8 cellular contexts compared by ENCODE assay signal in the genomic region with DNA sequence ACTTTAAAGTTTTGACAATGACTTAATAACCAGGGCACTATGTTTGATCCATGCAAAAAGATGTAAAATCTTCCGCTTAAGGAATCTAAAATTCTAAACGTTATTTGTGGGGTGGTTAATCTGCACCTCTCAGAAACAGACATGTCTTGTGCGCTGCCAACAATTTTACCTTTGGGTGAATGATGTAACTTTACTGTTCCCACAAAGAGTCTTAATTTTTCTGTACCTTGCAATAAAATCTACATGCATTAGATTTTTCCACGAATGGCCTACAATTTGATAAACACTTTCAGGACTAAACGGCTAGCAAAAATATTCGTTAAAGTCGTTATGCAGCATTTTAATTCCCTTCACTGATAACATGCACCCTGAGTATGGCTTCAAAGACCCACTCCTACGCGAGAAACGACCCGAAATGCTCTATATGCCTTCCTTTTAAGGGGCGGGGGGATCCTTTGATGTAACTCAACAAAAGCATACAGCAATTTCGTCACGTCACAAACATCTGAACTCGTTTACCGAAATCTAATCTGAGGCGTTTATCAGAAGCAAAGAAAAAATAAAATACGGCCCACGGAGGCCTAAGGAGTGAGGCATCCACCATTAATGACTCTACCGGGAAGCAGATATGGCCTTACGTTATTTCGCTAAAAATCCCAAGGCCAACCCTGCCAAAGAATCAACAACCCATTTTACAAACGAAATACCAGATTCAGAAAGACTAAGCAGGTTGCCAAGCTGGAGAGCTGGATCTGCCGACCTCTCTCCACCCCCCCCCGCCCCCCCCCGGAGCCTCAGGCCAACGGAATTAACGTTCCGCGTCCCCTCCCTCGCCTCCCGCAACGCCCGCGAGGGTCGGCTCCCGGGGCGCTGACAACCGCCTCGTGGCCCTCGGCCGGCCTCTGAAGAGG. TPM values are rescaled to one million over a fixed set of nuclear protein-coding genes. Genes with fewer than 3 reads are reported as not detected.
DNase-seq lines count a peak whose midpoint lies in the region; ATAC-seq, FAIRE-seq and TF ChIP-seq lines count a peak whose summit lies in the region.

No MANE protein-coding gene starts in this region.

- peaks cover 3% of the 10 kb centered on the region for H3K36me3 Mint-ChIP-seq in activated naive CD8-positive, alpha-beta T cell

- POLR2A ChIA-PET in BJ (lab: Charles Lee) = no interaction called here

- WGBS in heart right ventricle, 2 donors = 2% methylated on average over 41 of the region's 42 CpGs

- intact Hi-C loops in heart right ventricle (cut with DNase I) = loop anchor here in 5 of 10 donors (2.0 to 10.0 kb wide), 4 partner anchors 134 to 326 kb away; partner anchors contain the start of genes SLC30A5 (in 3 of the 5) and CDK7 (in 2 of the 5)

- no peaks in the 10 kb centered on the region for H3K27me3 Mint-ChIP-seq in activated naive CD8-positive, alpha-beta T cell

- TF ChIP-seq POLR2A in H54 (IDR thresholded peaks at IDR 0.05; ENCODE audit: low read depth, low read length) = no peak

- peak overlapping the region; percentile 98 for H3K27ac Mint-ChIP-seq in activated naive CD8-positive, alpha-beta T cell

- peaks cover 47% of the 10 kb centered on the region for H3K4me1 Mint-ChIP-seq in activated naive CD8-positive, alpha-beta T cell (ENCODE audit: low read depth)

- H3K9me3 ChIP-seq in heart right ventricle = no peaks in the 10 kb centered on the region

- H3K27ac ChIP-seq in heart right ventricle = peak overlapping the region; percentile 95 to 100 (median 99)

- H3K4me3 Mint-ChIP-seq in activated naive CD8-positive, alpha-beta T cell = peak overlapping the region; percentile 97

- TF ChIP-seq CTCF in BJ (IDR thresholded peaks at IDR 0.05; ENCODE audit: insufficient read depth, low read depth, low read length) = no peak
- peak in 1 of 9 donors; percentile 7 for TF ChIP-seq CTCF in heart right ventricle (IDR thresholded peaks at IDR 0.05)
- TF ChIP-seq CTCF in retinal pigment epithelial cell (conservative IDR thresholded peaks at IDR 0.05; ENCODE audit: low read depth, low read length) = no peak

- H3K27me3 ChIP-seq in BJ (ENCODE audit: control insufficient read depth, insufficient read depth, low read length) (no peaks in the 10 kb centered on the region), heart right ventricle (no peaks in the 10 kb centered on the region)

- H3K4me3 ChIP-seq in BJ (ENCODE audit: low read depth, low read length) = peak overlapping the region; percentile 90
- H3K4me3 ChIP-seq in heart right ventricle = peak overlapping the region; percentile 52 to 87 (median 78)
- peak overlapping the region; percentile 69 for H3K4me3 ChIP-seq in retinal pigment epithelial cell (ENCODE audit: low read length)

- no peak for FAIRE-seq in H54 (lab: Jason Lieb, UNC)

- CTCF ChIA-PET in BJ (lab: Yijun Ruan, JAX) = no interaction called here

- H3K4me1 ChIP-seq in heart right ventricle = peaks cover 0 to 50% (median 31%) of the 10 kb centered on the region in 9 donors

- ATAC-seq in GM19452 (IDR thresholded peaks at IDR 0.05; ENCODE audit: unreplicated experiment) (peak; percentile 23), heart right ventricle (peak in 7 of 8 donors; percentile 2 to 68 (median 33))

- no peaks in the 10 kb centered on the region for H3K9me3 Mint-ChIP-seq in activated naive CD8-positive, alpha-beta T cell (ENCODE audit: low read depth)

- no peak for DNase-seq in BJ (ENCODE audit: low read depth)
- peak; percentile 70 for DNase-seq in NAMALWA (ENCODE audit: low spot score)
- DNase-seq in heart right ventricle = no peak
- peak; percentile 8 for DNase-seq in retinal pigment epithelial cell (ENCODE audit: low read depth)
- DNase-seq in cerebellum (ENCODE audit: low spot score) = no peak
- no peak for DNase-seq in H54 (ENCODE audit: insufficient read length, low spot score)

- H3K36me3 ChIP-seq in BJ (ENCODE audit: control insufficient read depth, insufficient read depth, low read length) (peaks cover 1% of the 10 kb centered on the region; the same call in 1 of the 2 replicates), heart right ventricle (peaks cover 0 to 41% (median 12%) of the 10 kb centered on the region in 9 donors)

RNA-seq across cellular contexts. Expression of gene AK6, which starts 0.6 kb away (rescaled TPM):
- 11.6 and 39.9 TPM in 2 replicates for polyA plus RNA-seq in BJ (2011; rRNA removed)
- 2.2 and 5.6 TPM in 2 replicates for polyA minus RNA-seq in BJ (2011; rRNA and poly(A)+ RNA removed)
- total RNA-seq in heart right ventricle = 10 to 100 TPM; 20.8 to 53.2 (median 28.7) TPM
- polyA plus RNA-seq in heart right ventricle = 10 to 100 TPM; 40.9 to 65.6 TPM
- total RNA-seq in cerebellum = 18.1 TPM

RNA-seq across cellular contexts. Expression of gene TAF9, which starts 0.6 kb away (rescaled TPM):
- polyA plus RNA-seq in BJ (2011; rRNA removed) (76.4 and 140 TPM in 2 replicates), heart right ventricle (10 to 100 TPM; 35.8 to 62.2 TPM)
- 20.5 and 24.8 TPM in 2 replicates for polyA minus RNA-seq in BJ (2011; rRNA and poly(A)+ RNA removed)
- total RNA-seq in heart right ventricle (10 to 100 TPM; 36.8 to 51.5 (median 44.5) TPM), cerebellum (50.4 TPM)

RNA-seq across cellular contexts. Expression of gene RAD17, which starts 0.9 kb away (rescaled TPM):
- 18.0 and 23.2 TPM in 2 replicates for polyA plus RNA-seq in BJ (2011; rRNA removed)
- 13.5 and 18.3 TPM in 2 replicates for polyA minus RNA-seq in BJ (2011; rRNA and poly(A)+ RNA removed)
- total RNA-seq in heart right ventricle = 10 to 100 TPM; 17.5 to 23.5 (median 19.9) TPM
- 10 to 100 TPM in 1 of 2 donors, 1 to 10 TPM in 1; 9.0 to 10.9 TPM for polyA plus RNA-seq in heart right ventricle
- total RNA-seq in cerebellum = 33.6 TPM

RNA-seq across cellular contexts. Expression of gene CCDC125, which starts 36.1 kb away (rescaled TPM):
- polyA plus RNA-seq in BJ (2011; rRNA removed) (1.8 and 3.1 TPM in 2 replicates), heart right ventricle (1 to 10 TPM; 1.3 to 2.0 TPM)
- polyA minus RNA-seq in BJ (2011; rRNA and poly(A)+ RNA removed) = 1.4 and 2.0 TPM in 2 replicates
- total RNA-seq in heart right ventricle (1 to 10 TPM; 2.2 to 5.5 (median 4.2) TPM), cerebellum (8.6 TPM)

RNA-seq across cellular contexts. Expression of gene MARVELD2, which starts 46.2 kb away (rescaled TPM):
- polyA plus RNA-seq in BJ (2011; rRNA removed) (0.88 and 1.3 TPM in 2 replicates), heart right ventricle (under 1 TPM; 0.22 to 0.25 TPM)
- 0.93 and 2.4 TPM in 2 replicates for polyA minus RNA-seq in BJ (2011; rRNA and poly(A)+ RNA removed)
- total RNA-seq in heart right ventricle (1 to 10 TPM in 9 of 10 donors, under 1 TPM in 1; 0.80 to 2.1 (median 1.5) TPM), cerebellum (2.1 TPM)

Comparison
In these comparisons a context has a peak if more than half of its experiments do, and no peak if none do; other contexts are left out.
1. DNase-seq: peak in NAMALWA (single experiment) and retinal pigment epithelial cell (single experiment); none in BJ (single experiment), heart right ventricle (0 of 2), cerebellum (single experiment) and H54 (single experiment).
2. Peak in every context shown above with its lines, with median percentiles within 50 percentile points of each other: H3K4me3 ChIP-seq.